In genomic region chr1:152440635-152441471, GRCh38 we compare ENCODE assay signal across 8 cellular contexts. TPM values are rescaled to one million over a fixed set of nuclear protein-coding genes. Genes with fewer than 3 reads are reported as not detected.
A peak's percentile ranks its signal among the peaks of the same experiment; 100 is the strongest.
DNase-seq lines count a peak whose midpoint lies in the region; ATAC-seq and TF ChIP-seq lines count a peak whose summit lies in the region.

No MANE protein-coding gene starts in this region.

- TF ChIP-seq CTCF in LNCaP clone FGC (IDR thresholded peaks at IDR 0.05; ENCODE audit: control insufficient read depth, extremely low read depth, insufficient read depth) (peak; percentile 97), heart right ventricle (IDR thresholded peaks at IDR 0.05) (peak; percentile 62 to 90 (median 81)), sigmoid colon (IDR thresholded peaks at IDR 0.05) (peak; percentile 53 to 78 (median 68))

- H3K9me3 ChIP-seq in heart right ventricle (no peaks in the 10 kb centered on the region), sigmoid colon (no peaks in the 10 kb centered on the region)

- TF ChIP-seq POLR2A in sigmoid colon (IDR thresholded peaks at IDR 0.05) = no peak

- H3K27me3 ChIP-seq in heart right ventricle (peaks cover 0 to 29% (median 18%) of the 10 kb centered on the region in 7 donors), sigmoid colon (no peaks in the 10 kb centered on the region)

- H3K4me3 ChIP-seq in LNCaP clone FGC (ENCODE audit: low read depth, low read length) (no peak overlapping the region), heart right ventricle (no peak overlapping the region), sigmoid colon (no peak overlapping the region)

- H3K4me1 ChIP-seq in heart right ventricle = peaks cover 0 to 35% (median 13%) of the 10 kb centered on the region in 9 donors
- H3K4me1 ChIP-seq in sigmoid colon = peaks cover 0 to 33% (median 12%) of the 10 kb centered on the region in 4 donors

- peak; percentile 47 for DNase-seq in GDM1 (lab: John Stamatoyannopoulos, UW)
- DNase-seq in H4 (ENCODE audit: low spot score) = peak; percentile 84
- DNase-seq in LNCaP clone FGC (ENCODE audit: low read depth) = no peak
- peak; percentile 66 for DNase-seq in activated naive CD4-positive, alpha-beta T cell treated with anti-CD3 and anti-CD28 coated beads, Interleukin-2, amount 50 U/mL, for 16 hours
- DNase-seq in heart right ventricle = peak; percentile 55 to 73
- peak; percentile 85 for DNase-seq in sigmoid colon
- DNase-seq in cortex of kidney (lab: John Stamatoyannopoulos, UW) = no peak

- H3K27ac ChIP-seq in heart right ventricle = peak overlapping the region in 1 of 10 donors; percentile 47
- no peak overlapping the region for H3K27ac ChIP-seq in sigmoid colon

- no peaks in the 10 kb centered on the region for H3K36me3 ChIP-seq in heart right ventricle
- no peaks in the 10 kb centered on the region for H3K36me3 ChIP-seq in sigmoid colon

- 35 to 38% methylated on average over 17 of the region's 17 CpGs for WGBS in heart right ventricle, 2 donors
- 30 to 36% methylated on average over 17 of the region's 17 CpGs for WGBS in sigmoid colon, 2 donors

- intact Hi-C loops in heart right ventricle (cut with DNase I) (loop anchor here in 8 of 10 donors (1.0 to 10.0 kb wide), 10 partner anchors 18 to 389 kb away; no protein-coding TSS in a partner anchor), sigmoid colon (cut with DNase I) (loop anchor here (2.0 to 5.0 kb wide), 3 partner anchors 18 to 394 kb away; no protein-coding TSS in a partner anchor)

- peak; percentile 98 for ATAC-seq in SK-N-SH treated with all-trans-retinoic acid at 6 μM for 48 hours
- peak; percentile 73 to 92 (median 82) for ATAC-seq in heart right ventricle

- no peak for TF ChIP-seq EP300 in sigmoid colon (IDR thresholded peaks at IDR 0.05)

TF ChIP-seq in SK-N-SH treated with all-trans-retinoic acid at 6 μM for 48 hours, 23 proteins besides CTCF, POLR2A, EP300 and RAD21:
- TF ChIP-seq ZC3H10 (CRISPR knock-in tag; IDR thresholded peaks at IDR 0.05) = no peak
- TF ChIP-seq OSR1 (CRISPR knock-in tag; IDR thresholded peaks at IDR 0.05) = no peak
- TF ChIP-seq ZNF8 (CRISPR knock-in tag; IDR thresholded peaks at IDR 0.05) = no peak
- TF ChIP-seq CSRNP3 (CRISPR knock-in tag; IDR thresholded peaks at IDR 0.05) = no peak
- TF ChIP-seq GLIS3 (CRISPR knock-in tag; IDR thresholded peaks at IDR 0.05) = no peak
- TF ChIP-seq ARNTL (CRISPR knock-in tag; IDR thresholded peaks at IDR 0.05; ENCODE audit: borderline replicate concordance, low read depth) = no peak
- no peak for TF ChIP-seq ZNF70 (CRISPR knock-in tag; IDR thresholded peaks at IDR 0.05)
- no peak for TF ChIP-seq SNAI2 (CRISPR knock-in tag; IDR thresholded peaks at IDR 0.05)
- TF ChIP-seq TCF4 (CRISPR knock-in tag; IDR thresholded peaks at IDR 0.05; ENCODE audit: borderline replicate concordance) = no peak
- TF ChIP-seq CSDC2 (CRISPR knock-in tag; IDR thresholded peaks at IDR 0.05) = no peak
- no peak for TF ChIP-seq TOX (CRISPR knock-in tag; IDR thresholded peaks at IDR 0.05; ENCODE audit: borderline replicate concordance)
- TF ChIP-seq ZNF565 (CRISPR knock-in tag; conservative IDR thresholded peaks at IDR 0.05; ENCODE audit: low read depth) = no peak
- no peak for TF ChIP-seq ZFP3 (CRISPR knock-in tag; IDR thresholded peaks at IDR 0.05)
- no peak for TF ChIP-seq PATZ1 (CRISPR knock-in tag; IDR thresholded peaks at IDR 0.05; ENCODE audit: borderline replicate concordance)
- TF ChIP-seq RARB (CRISPR knock-in tag; IDR thresholded peaks at IDR 0.05) = no peak
- no peak for TF ChIP-seq ISL1 (CRISPR knock-in tag; IDR thresholded peaks at IDR 0.05)
- no peak for TF ChIP-seq ZFP30 (CRISPR knock-in tag; IDR thresholded peaks at IDR 0.05)
- TF ChIP-seq CREB5 (CRISPR knock-in tag; IDR thresholded peaks at IDR 0.05; ENCODE audit: low read depth) = no peak
- no peak for TF ChIP-seq BACH2 (CRISPR knock-in tag; IDR thresholded peaks at IDR 0.05; ENCODE audit: borderline replicate concordance)

RNA-seq across cellular contexts. Expression of gene CRNN, which starts 26.8 kb away (rescaled TPM):
- not detected in 2 replicates for total RNA-seq in H4 (2014; rRNA removed; shearing (Covaris generic))
- total RNA-seq in heart right ventricle (not detected), sigmoid colon (not detected)
- polyA plus RNA-seq in heart right ventricle (under 1 TPM in 1 of 2 donors, not detected in 1; 0.62 TPM), sigmoid colon (1 to 10 TPM in 1 of 3 donors, under 1 TPM in 1, not detected in 1; 0.61 to 3.6 TPM)

Comparison
In these comparisons a context has a peak if more than half of its experiments do, and no peak if none do; other contexts are left out.
1. DNase-seq: peak in GDM1 (single experiment), H4 (single experiment), activated naive CD4-positive, alpha-beta T cell treated with anti-CD3 and anti-CD28 coated beads, Interleukin-2, amount 50 U/mL, for 16 hours (single experiment), heart right ventricle (2 of 2) and sigmoid colon (single experiment); none in LNCaP clone FGC (single experiment) and cortex of kidney (single experiment).
2. Peak in every context shown above with its lines, with median percentiles within 50 percentile points of each other: CTCF ChIP-seq.